Comparison of ENCODE assay signal across 19 cellular contexts in the genomic region with DNA sequence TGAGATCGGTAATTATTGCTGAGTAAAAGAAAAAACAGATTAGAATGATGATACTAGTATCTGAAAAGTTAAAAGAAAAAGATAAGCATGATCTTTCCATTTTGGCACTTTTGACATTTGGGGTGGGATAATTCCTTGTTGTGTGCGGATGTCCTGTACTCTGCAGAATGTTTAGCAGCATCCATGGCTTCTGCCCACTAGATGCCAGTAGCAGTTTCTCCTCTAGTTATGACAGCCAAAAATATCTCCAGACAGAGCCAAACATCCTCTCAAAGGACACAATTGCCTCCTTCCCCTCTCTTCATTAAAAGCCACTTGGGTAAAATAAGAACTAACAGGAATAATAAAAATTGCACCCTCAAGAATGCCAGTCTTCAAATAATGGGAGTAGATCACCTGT.
A peak's percentile ranks its signal among the peaks of the same experiment; 100 is the strongest.
DNase-seq lines count a peak whose midpoint lies in the region; ATAC-seq and TF ChIP-seq lines count a peak whose summit lies in the region.
"Had no signal": no experiment of that assay in that cellular context is flagged by ENCODE, and none has a peak within 500 bp of the region (broad histone marks: within the 10 kb centered on the region; RNA-seq: fewer than 3 reads in every experiment).

No MANE protein-coding gene starts in this region.

- H3K4me3 ChIP-seq in left ventricle myocardium inferior = no peak overlapping the region

- intact Hi-C loops in left ventricle myocardium inferior (cut with micrococcal nuclease) (no loop called here), left ventricle myocardium superior (cut with micrococcal nuclease) (no loop called here)

- DNase-seq in DMS53 (lab: John Stamatoyannopoulos, UW) (peak; percentile 3), DMS53 treated with DMSO at 0.1 percent for 48 hours (lab: John Stamatoyannopoulos, UW; ENCODE audit: unreplicated experiment) (no peak), left ventricle myocardium inferior (no peak), left ventricle myocardium superior (no peak), SK-MEL-5 (ENCODE audit: low read depth, low spot score) (peak; percentile 6), medulla oblongata (ENCODE audit: extremely low spot score) (peak; percentile 6), NCI-H128 (lab: John Stamatoyannopoulos, UW; ENCODE audit: unreplicated experiment) (no peak)
- DNase-seq: 8988T, DMS 273 treated with DMSO at 0.1 percent for 48 hours, GDM1, HFFc6, MM.1S, NCI-H1105 treated with DMSO at 0.1 percent for 48 hours, NCI-H1694 treated with DMSO at 0.1 percent for 48 hours, PC-3, RPMI8226, SHP77 treated with DMSO at 0.1 percent for 48 hours had no signal

- no peaks in the 10 kb centered on the region for H3K36me3 ChIP-seq in left ventricle myocardium inferior

- no peaks in the 10 kb centered on the region for H3K4me1 ChIP-seq in left ventricle myocardium inferior

- in situ Hi-C loops in SK-MEL-5 (cut with HindIII; ENCODE audit: low pct_unique_long_range_greater_than_20kb, low sequenced_read_pairs) = no loop called here

- peaks cover 4% of the 10 kb centered on the region for H3K27me3 ChIP-seq in left ventricle myocardium inferior (ENCODE audit: low read depth)

- TF ChIP-seq CTCF in left ventricle myocardium inferior (IDR thresholded peaks at IDR 0.05; ENCODE audit: borderline replicate concordance) = peak; percentile 47

- no peak for ATAC-seq in left ventricle myocardium superior
- ATAC-seq in HG03097 (IDR thresholded peaks at IDR 0.05; ENCODE audit: low FRiP score, unreplicated experiment) = no peak
- ATAC-seq: PC-3 had no signal

- no peaks in the 10 kb centered on the region for H3K9me3 ChIP-seq in left ventricle myocardium inferior (replicated peaks)

- H3K27ac ChIP-seq in left ventricle myocardium inferior (replicated peaks) = no peak overlapping the region
- H3K27ac ChIP-seq: KMS-11 had no signal

Comparison
In these comparisons a context has a peak if more than half of its experiments do, and no peak if none do; other contexts are left out.
1. DNase-seq: peak in DMS53 (single experiment), SK-MEL-5 (single experiment) and medulla oblongata (single experiment); none in DMS53 treated with DMSO at 0.1 percent for 48 hours (single experiment), left ventricle myocardium inferior (single experiment), left ventricle myocardium superior (single experiment) and NCI-H128 (single experiment).